ENCODE assay signal across 21 cellular contexts in genomic region chr18:47413327-47413726, GRCh38.
DNase-seq lines count a peak whose midpoint lies in the region; ATAC-seq and TF ChIP-seq lines count a peak whose summit lies in the region.
"Had no signal": no experiment of that assay in that cellular context is flagged by ENCODE, and none has a peak within 500 bp of the region (broad histone marks: within the 10 kb centered on the region; RNA-seq: fewer than 3 reads in every experiment).

No MANE protein-coding gene starts in this region.

- H3K79me2 ChIP-seq in MM.1S (ENCODE audit: low read length): no peaks in the 10 kb centered on the region
- H3K79me2 ChIP-seq: parathyroid adenoma had no signal

- H3K27me3 ChIP-seq in heart left ventricle (peaks cover 0 to 24% (median 12%) of the 10 kb centered on the region in 9 donors), right atrium auricular region (no peaks in the 10 kb centered on the region), MM.1S (replicated peaks; ENCODE audit: insufficient read depth, low read length) (no peaks in the 10 kb centered on the region)
- H3K27me3 ChIP-seq: uterus had no signal

- no peak overlapping the region for H3K27ac ChIP-seq in heart left ventricle
- H3K27ac ChIP-seq in right atrium auricular region: no peak overlapping the region
- no peak overlapping the region for H3K27ac ChIP-seq in MM.1S (ENCODE audit: low read length)
- H3K27ac ChIP-seq: C4-2B, parathyroid adenoma, uterus had no signal

- no peaks in the 10 kb centered on the region for H4K20me1 ChIP-seq in MM.1S (ENCODE audit: insufficient read depth, low read length)

- H3K4me1 ChIP-seq in heart left ventricle (peaks cover 0 to 6% (median 0%) of the 10 kb centered on the region in 12 donors), right atrium auricular region (no peaks in the 10 kb centered on the region), MM.1S (ENCODE audit: low read length) (no peaks in the 10 kb centered on the region)
- H3K4me1 ChIP-seq: parathyroid adenoma, uterus had no signal

- H3K9me3 ChIP-seq in heart left ventricle (no peaks in the 10 kb centered on the region), right atrium auricular region (no peaks in the 10 kb centered on the region), MM.1S (replicated peaks; ENCODE audit: insufficient read depth, low read length) (no peaks in the 10 kb centered on the region)
- H3K9me3 ChIP-seq: uterus had no signal

- WGBS in heart left ventricle, 4 donors: 15 to 29% (median 17%) methylated on average over 2 of the region's 2 CpGs

- H3F3A ChIP-seq in MM.1S (ENCODE audit: insufficient read depth, low read length): no peaks in the 10 kb centered on the region

- H3K4me3 ChIP-seq in heart left ventricle (no peak overlapping the region), right atrium auricular region (no peak overlapping the region), MM.1S (ENCODE audit: low read length) (no peak overlapping the region)
- H3K4me3 ChIP-seq: K562, uterus had no signal

- TF ChIP-seq CTCF in heart left ventricle (IDR thresholded peaks at IDR 0.05) (no peak), right atrium auricular region (IDR thresholded peaks at IDR 0.05) (no peak), MM.1S (IDR thresholded peaks at IDR 0.05; ENCODE audit: low read length) (no peak)

- H2AFZ ChIP-seq in MM.1S (ENCODE audit: low read length): no peak overlapping the region
- H2AFZ ChIP-seq: parathyroid adenoma had no signal

- H3K36me3 ChIP-seq in heart left ventricle (no peaks in the 10 kb centered on the region), right atrium auricular region (no peaks in the 10 kb centered on the region), MM.1S (replicated peaks; ENCODE audit: insufficient read depth, low read length) (no peaks in the 10 kb centered on the region)
- H3K36me3 ChIP-seq: uterus had no signal

- no peak for TF ChIP-seq POLR2A in heart left ventricle (IDR thresholded peaks at IDR 0.05)

- H3K9me2 ChIP-seq in MM.1S (replicated peaks; ENCODE audit: insufficient read depth, low read length): no peaks in the 10 kb centered on the region

- DNase-seq in heart left ventricle (no peak), right atrium auricular region (ENCODE audit: low spot score) (no peak), NCI-H1092 treated with DMSO at 0.1 percent for 48 hours (lab: John Stamatoyannopoulos, UW) (peak; percentile 73), left ventricle myocardium superior (no peak), RPMI8226 (no peak), MM.1S (no peak)
- DNase-seq: activated CD4-positive, alpha-beta memory T cell treated with anti-CD3 and anti-CD28 coated beads, Interleukin-2, amount 10 ng/mL, durations not matched to agents 7 days and 5 days; activated effector memory CD4-positive, alpha-beta T cell treated with Interleukin-2 at 50 U/mL for 16 hours; GDM1; H9; NCI-H1048; NCI-H526; stimulated activated CD4-positive, alpha-beta T cell treated with anti-CD3 and anti-CD28 coated beads, Interleukin-15, amount 100 ng/mL, for 24 hours; uterus had no signal

- H3K9ac ChIP-seq in MM.1S (ENCODE audit: low read length): no peak overlapping the region
- H3K9ac ChIP-seq: parathyroid adenoma had no signal

- intact Hi-C loops in heart left ventricle (cut with DNase I) (no loop called here), left ventricle myocardium superior (cut with micrococcal nuclease) (no loop called here)

- ATAC-seq in heart left ventricle: peak in 3 of 4 donors; percentile 11 to 65 (median 50)
- peak; percentile 68 for ATAC-seq in left ventricle myocardium superior
- ATAC-seq in GM18861 (IDR thresholded peaks at IDR 0.05; ENCODE audit: unreplicated experiment): no peak
- ATAC-seq in GM21825 (IDR thresholded peaks at IDR 0.05; ENCODE audit: unreplicated experiment): no peak
- ATAC-seq: activated CD4-positive, CD25-positive, alpha-beta regulatory T cell treated with anti-CD3 and anti-CD28 coated beads, Interleukin-2, amount 50 U/mL, for 24 hours; K562; sciatic nerve had no signal

- no peak overlapping the region for H3K4me2 ChIP-seq in MM.1S (ENCODE audit: low read depth, low read length)

Comparison
In these comparisons a context has a peak if more than half of its experiments do, and no peak if none do; other contexts are left out.
1. ATAC-seq: peak in heart left ventricle (3 of 4) and left ventricle myocardium superior (single experiment); none in GM18861 (single experiment) and GM21825 (single experiment).